1 cellular context compared by ENCODE assay signal in the genomic region with DNA sequence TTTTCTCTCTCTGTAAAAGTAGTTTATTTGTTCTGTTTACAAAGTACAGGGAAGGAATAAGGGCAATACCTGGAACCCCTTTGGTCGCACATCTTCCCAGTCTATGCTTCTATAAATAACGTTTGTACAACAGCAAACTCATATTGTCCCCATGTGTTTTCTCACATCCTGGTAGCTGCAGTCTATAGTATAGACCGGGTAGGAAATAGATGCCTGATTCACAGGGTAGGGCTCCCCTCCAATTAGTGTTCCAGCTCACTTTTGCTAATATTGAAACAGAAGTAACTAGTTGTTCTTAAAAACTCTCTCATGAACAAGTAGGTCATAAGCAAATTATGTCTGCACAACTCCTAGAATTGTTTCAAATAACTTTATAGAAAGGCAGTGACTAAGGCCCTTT.
TF ChIP-seq lines count a peak whose summit lies in the region.

No MANE protein-coding gene starts in this region.

TF ChIP-seq in HepG2, 621 proteins besides CTCF, POLR2A, EP300 and RAD21 (continued from another document):
- TF ChIP-seq ZNF543 (CRISPR knock-in tag; IDR thresholded peaks at IDR 0.05) (no peak), ARID2 (CRISPR knock-in tag; IDR thresholded peaks at IDR 0.05; ENCODE audit: borderline replicate concordance) (no peak), PAWR (CRISPR knock-in tag; IDR thresholded peaks at IDR 0.05; ENCODE audit: borderline replicate concordance) (no peak), ZFP90 (CRISPR knock-in tag; IDR thresholded peaks at IDR 0.05; ENCODE audit: borderline replicate concordance) (no peak), KDM2A (CRISPR knock-in tag; IDR thresholded peaks at IDR 0.05; ENCODE audit: borderline replicate concordance, low read depth) (no peak), SPEN (CRISPR knock-in tag; IDR thresholded peaks at IDR 0.05; ENCODE audit: low read depth) (no peak), DNMT3B (CRISPR knock-in tag; conservative IDR thresholded peaks at IDR 0.05) (no peak), ZBTB20 (CRISPR knock-in tag; IDR thresholded peaks at IDR 0.05; ENCODE audit: borderline replicate concordance, low read depth) (no peak)
- TF ChIP-seq, protein P1, sequence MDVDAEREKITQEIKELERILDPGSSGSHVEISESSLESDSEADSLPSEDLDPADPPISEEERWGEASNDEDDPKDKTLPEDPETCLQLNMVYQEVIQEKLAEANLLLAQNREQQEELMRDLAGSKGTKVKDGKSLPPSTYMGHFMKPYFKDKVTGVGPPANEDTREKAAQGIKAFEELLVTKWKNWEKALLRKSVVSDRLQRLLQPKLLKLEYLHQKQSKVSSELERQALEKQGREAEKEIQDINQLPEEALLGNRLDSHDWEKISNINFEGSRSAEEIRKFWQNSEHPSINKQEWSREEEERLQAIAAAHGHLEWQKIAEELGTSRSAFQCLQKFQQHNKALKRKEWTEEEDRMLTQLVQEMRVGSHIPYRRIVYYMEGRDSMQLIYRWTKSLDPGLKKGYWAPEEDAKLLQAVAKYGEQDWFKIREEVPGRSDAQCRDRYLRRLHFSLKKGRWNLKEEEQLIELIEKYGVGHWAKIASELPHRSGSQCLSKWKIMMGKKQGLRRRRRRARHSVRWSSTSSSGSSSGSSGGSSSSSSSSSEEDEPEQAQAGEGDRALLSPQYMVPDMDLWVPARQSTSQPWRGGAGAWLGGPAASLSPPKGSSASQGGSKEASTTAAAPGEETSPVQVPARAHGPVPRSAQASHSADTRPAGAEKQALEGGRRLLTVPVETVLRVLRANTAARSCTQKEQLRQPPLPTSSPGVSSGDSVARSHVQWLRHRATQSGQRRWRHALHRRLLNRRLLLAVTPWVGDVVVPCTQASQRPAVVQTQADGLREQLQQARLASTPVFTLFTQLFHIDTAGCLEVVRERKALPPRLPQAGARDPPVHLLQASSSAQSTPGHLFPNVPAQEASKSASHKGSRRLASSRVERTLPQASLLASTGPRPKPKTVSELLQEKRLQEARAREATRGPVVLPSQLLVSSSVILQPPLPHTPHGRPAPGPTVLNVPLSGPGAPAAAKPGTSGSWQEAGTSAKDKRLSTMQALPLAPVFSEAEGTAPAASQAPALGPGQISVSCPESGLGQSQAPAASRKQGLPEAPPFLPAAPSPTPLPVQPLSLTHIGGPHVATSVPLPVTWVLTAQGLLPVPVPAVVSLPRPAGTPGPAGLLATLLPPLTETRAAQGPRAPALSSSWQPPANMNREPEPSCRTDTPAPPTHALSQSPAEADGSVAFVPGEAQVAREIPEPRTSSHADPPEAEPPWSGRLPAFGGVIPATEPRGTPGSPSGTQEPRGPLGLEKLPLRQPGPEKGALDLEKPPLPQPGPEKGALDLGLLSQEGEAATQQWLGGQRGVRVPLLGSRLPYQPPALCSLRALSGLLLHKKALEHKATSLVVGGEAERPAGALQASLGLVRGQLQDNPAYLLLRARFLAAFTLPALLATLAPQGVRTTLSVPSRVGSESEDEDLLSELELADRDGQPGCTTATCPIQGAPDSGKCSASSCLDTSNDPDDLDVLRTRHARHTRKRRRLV (CRISPR knock-in tag; IDR thresholded peaks at IDR 0.05): no peak
- TF ChIP-seq, protein P2, sequence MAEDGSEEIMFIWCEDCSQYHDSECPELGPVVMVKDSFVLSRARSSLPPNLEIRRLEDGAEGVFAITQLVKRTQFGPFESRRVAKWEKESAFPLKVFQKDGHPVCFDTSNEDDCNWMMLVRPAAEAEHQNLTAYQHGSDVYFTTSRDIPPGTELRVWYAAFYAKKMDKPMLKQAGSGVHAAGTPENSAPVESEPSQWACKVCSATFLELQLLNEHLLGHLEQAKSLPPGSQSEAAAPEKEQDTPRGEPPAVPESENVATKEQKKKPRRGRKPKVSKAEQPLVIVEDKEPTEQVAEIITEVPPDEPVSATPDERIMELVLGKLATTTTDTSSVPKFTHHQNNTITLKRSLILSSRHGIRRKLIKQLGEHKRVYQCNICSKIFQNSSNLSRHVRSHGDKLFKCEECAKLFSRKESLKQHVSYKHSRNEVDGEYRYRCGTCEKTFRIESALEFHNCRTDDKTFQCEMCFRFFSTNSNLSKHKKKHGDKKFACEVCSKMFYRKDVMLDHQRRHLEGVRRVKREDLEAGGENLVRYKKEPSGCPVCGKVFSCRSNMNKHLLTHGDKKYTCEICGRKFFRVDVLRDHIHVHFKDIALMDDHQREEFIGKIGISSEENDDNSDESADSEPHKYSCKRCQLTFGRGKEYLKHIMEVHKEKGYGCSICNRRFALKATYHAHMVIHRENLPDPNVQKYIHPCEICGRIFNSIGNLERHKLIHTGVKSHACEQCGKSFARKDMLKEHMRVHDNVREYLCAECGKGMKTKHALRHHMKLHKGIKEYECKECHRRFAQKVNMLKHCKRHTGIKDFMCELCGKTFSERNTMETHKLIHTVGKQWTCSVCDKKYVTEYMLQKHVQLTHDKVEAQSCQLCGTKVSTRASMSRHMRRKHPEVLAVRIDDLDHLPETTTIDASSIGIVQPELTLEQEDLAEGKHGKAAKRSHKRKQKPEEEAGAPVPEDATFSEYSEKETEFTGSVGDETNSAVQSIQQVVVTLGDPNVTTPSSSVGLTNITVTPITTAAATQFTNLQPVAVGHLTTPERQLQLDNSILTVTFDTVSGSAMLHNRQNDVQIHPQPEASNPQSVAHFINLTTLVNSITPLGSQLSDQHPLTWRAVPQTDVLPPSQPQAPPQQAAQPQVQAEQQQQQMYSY (CRISPR knock-in tag; IDR thresholded peaks at IDR 0.05): no peak
